Comparison of ENCODE assay signal across 26 cellular contexts in genomic region chr16:51500306-51500705, GRCh38.
DNase-seq lines count a peak whose midpoint lies in the region; ATAC-seq and TF ChIP-seq lines count a peak whose summit lies in the region.
"Had no signal": no experiment of that assay in that cellular context is flagged by ENCODE, and none has a peak within 500 bp of the region (broad histone marks: within the 10 kb centered on the region; RNA-seq: fewer than 3 reads in every experiment).

No MANE protein-coding gene starts in this region.

- ATAC-seq in GM19397 (IDR thresholded peaks at IDR 0.05; ENCODE audit: unreplicated experiment): no peak
- ATAC-seq: esophagus mucosa, Panc1, WTC11 had no signal

- in situ Hi-C loops in ACHN (cut with HindIII; ENCODE audit: low pct_ligation_motif_present, low pct_unique_long_range_greater_than_20kb, low sequenced_read_pairs): no loop called here

- H3K4me3 ChIP-seq in epithelial cell of esophagus (ENCODE audit: low read length): no peak overlapping the region
- H3K4me3 ChIP-seq: HAP-1, lung, right atrium auricular region had no signal

- DNase-seq in ACHN (peak; percentile 35), LHCN-M2 (ENCODE audit: low read depth) (peak; percentile 28), epithelial cell of esophagus (ENCODE audit: low read depth) (peak; percentile 36), kidney glomerular epithelial cell (lab: John Stamatoyannopoulos, UW) (peak; percentile 5), GM20000 (ENCODE audit: low spot score) (no peak), ureter (ENCODE audit: low spot score) (no peak)
- DNase-seq in stimulated activated CD4-positive, alpha-beta T cell treated with anti-CD3 and anti-CD28 coated beads, Interleukin-4, amount 100 ng/mL, for 1 hour: no peak
- DNase-seq: activated CD4-positive, alpha-beta T cell treated with anti-CD3 and anti-CD28 coated beads, Interleukin-2, amount 50 U/mL, for 4 hours; activated gamma-delta T cell; CD4-positive, alpha-beta T cell; central memory CD4-positive, alpha-beta T cell; GF-D8; Kasumi-1; NCI-H1092 treated with DMSO at 0.1 percent for 48 hours; NCI-H2107; NCI-H510A treated with DMSO at 0.1 percent for 48 hours; NK-92 treated with Interleukin-12 subunit alpha and Interleukin-12 subunit beta, amount 100 ng/mL, for 24 hours; nucleus accumbens; substantia nigra had no signal

- TF ChIP-seq CTCF in epithelial cell of esophagus (IDR thresholded peaks at IDR 0.05; ENCODE audit: insufficient read depth, low read depth, low read length, missing control alignments): no peak
- no peak for TF ChIP-seq CTCF in GM20000 (IDR thresholded peaks at IDR 0.05; ENCODE audit: extremely low read depth, missing control alignments)

Comparison
In these comparisons a context has a peak if more than half of its experiments do, and no peak if none do; other contexts are left out.
1. DNase-seq: peak in ACHN (single experiment), LHCN-M2 (single experiment), epithelial cell of esophagus (single experiment) and kidney glomerular epithelial cell (single experiment); none in stimulated activated CD4-positive, alpha-beta T cell treated with anti-CD3 and anti-CD28 coated beads, Interleukin-4, amount 100 ng/mL, for 1 hour (single experiment), GM20000 (single experiment) and ureter (single experiment).